12 cellular contexts compared by ENCODE assay signal in genomic region chr19:49120325-49120683, GRCh38. TPM values are rescaled to one million over a fixed set of nuclear protein-coding genes. Genes with fewer than 3 reads are reported as not detected.
DNase-seq lines count a peak whose midpoint lies in the region; ATAC-seq and TF ChIP-seq lines count a peak whose summit lies in the region.
"Had no signal": no experiment of that assay in that cellular context is flagged by ENCODE, and none has a peak within 500 bp of the region (broad histone marks: within the 10 kb centered on the region; RNA-seq: fewer than 3 reads in every experiment).

No MANE protein-coding gene starts in this region.

- H3K36me3 ChIP-seq in Caco-2 (ENCODE audit: control insufficient read depth, insufficient read depth, low read length), result no peaks in the 10 kb centered on the region
- no peaks in the 10 kb centered on the region for H3K36me3 ChIP-seq in mammary epithelial cell (ENCODE audit: insufficient read depth, low read length)
- no peaks in the 10 kb centered on the region for H3K36me3 ChIP-seq in neuron (ENCODE audit: insufficient read depth, low read length)
- H3K36me3 ChIP-seq: neutrophil had no signal

- POLR2A ChIA-PET in Caco-2 (lab: Charles Lee), result no interaction called here

- peaks cover 35% of the 10 kb centered on the region for H3K4me1 Mint-ChIP-seq in Caco-2 (ENCODE audit: low read depth, unreplicated experiment)

- H4K20me1 ChIP-seq in mammary epithelial cell (ENCODE audit: insufficient read depth, low read length), result no peaks in the 10 kb centered on the region

- dilution Hi-C loops in mammary epithelial cell (cut with HindIII; ENCODE audit: low sequenced_read_pairs), result no loop called here

- H3K4me2 ChIP-seq in mammary epithelial cell (ENCODE audit: insufficient read depth, low read depth, low read length), result peak overlapping the region; percentile 94

- CTCF ChIA-PET in Caco-2 (lab: Charles Lee), result interaction anchor here (1.2 to 1.5 kb wide), 4 partner anchors 8 to 78 kb away, joined by 4 to 9 read pairs (median 5); no protein-coding TSS in a partner anchor
- CTCF ChIA-PET in mammary epithelial cell (lab: Charles Lee; ENCODE audit: low non-redundant PET), result no interaction called here

- WGBS in mammary epithelial cell (ENCODE audit: low coverage, missing lambda C conversion rate), result 30% methylated on average over 10 of the region's 16 CpGs

- no peaks in the 10 kb centered on the region for H3K9me3 Mint-ChIP-seq in Caco-2 (ENCODE audit: unreplicated experiment)

- H3K4me3 ChIP-seq in Caco-2 (ENCODE audit: low read depth, low read length), result peak overlapping the region; percentile 88
- peak overlapping the region in 1 of 3 experiments; percentile 53 for H3K4me3 ChIP-seq in mammary epithelial cell (replicated peaks in 1 of 3; ENCODE audit: insufficient read depth in 1 of 3, low read depth in 2 of 3, low read length in 3 of 3)
- H3K4me3 ChIP-seq in neuron (ENCODE audit: low read length), result peak overlapping the region; percentile 89

- DNase-seq in Caco-2, result no peak
- peak; percentile 44 for DNase-seq in NCI-H69 (lab: John Stamatoyannopoulos, UW)
- no peak for DNase-seq in mammary epithelial cell
- no peak for DNase-seq in retina
- DNase-seq in NCI-H446 treated with DMSO at 0.1 percent for 48 hours (lab: John Stamatoyannopoulos, UW), result no peak
- DNase-seq in NCI-H1930 (lab: John Stamatoyannopoulos, UW), result no peak
- DNase-seq: GDM1, NCI-H1417 treated with DMSO at 0.1 percent for 48 hours had no signal

- H3K27me3 ChIP-seq in Caco-2 (replicated peaks; ENCODE audit: control insufficient read depth, insufficient read depth, low read length), result no peaks in the 10 kb centered on the region
- H3K27me3 ChIP-seq in mammary epithelial cell (ENCODE audit: insufficient read depth, low read length), result no peaks in the 10 kb centered on the region
- H3K27me3 ChIP-seq in neuron (ENCODE audit: insufficient read depth, low read length), result peaks cover 13% of the 10 kb centered on the region

- H3K36me3 Mint-ChIP-seq in Caco-2 (ENCODE audit: insufficient read depth, unreplicated experiment), result peaks cover 19% of the 10 kb centered on the region

- H3K4me1 ChIP-seq in Caco-2, result peaks cover 25% of the 10 kb centered on the region
- H3K4me1 ChIP-seq in mammary epithelial cell (ENCODE audit: insufficient read depth, low read length), result peaks cover 20% of the 10 kb centered on the region
- peaks cover 10% of the 10 kb centered on the region for H3K4me1 ChIP-seq in neuron (ENCODE audit: insufficient read depth, low read length)

- peak overlapping the region; percentile 94 for H3K4me3 Mint-ChIP-seq in Caco-2 (ENCODE audit: unreplicated experiment)

- H3K9me3 ChIP-seq in Caco-2 (no peaks in the 10 kb centered on the region), mammary epithelial cell (replicated peaks; ENCODE audit: insufficient read depth, low read length) (no peaks in the 10 kb centered on the region), neuron (ENCODE audit: low read length) (no peaks in the 10 kb centered on the region)
- H3K9me3 ChIP-seq: neutrophil had no signal

- no peak for ATAC-seq in HG03442 (IDR thresholded peaks at IDR 0.05; ENCODE audit: unreplicated experiment)

- no peak overlapping the region for H3K27ac Mint-ChIP-seq in Caco-2 (ENCODE audit: unreplicated experiment)

- H3K27me3 Mint-ChIP-seq in Caco-2 (ENCODE audit: insufficient read depth, unreplicated experiment), result peaks cover 4% of the 10 kb centered on the region

- intact Hi-C loops in Caco-2 (cut with micrococcal nuclease; ENCODE audit: unreplicated experiment), result no loop called here
- intact Hi-C loops in mammary epithelial cell (cut with micrococcal nuclease), result no loop called here

- peak overlapping the region; percentile 83 for H2AFZ ChIP-seq in mammary epithelial cell (ENCODE audit: low read depth, low read length)
- peak overlapping the region; percentile 69 for H2AFZ ChIP-seq in neuron (ENCODE audit: low read depth, low read length)

- TF ChIP-seq CTCF in Caco-2 (IDR thresholded peaks at IDR 0.05; ENCODE audit: insufficient read depth in 1 of 2, low read depth in 1 of 2, low read length in 1 of 2, severe bottlenecking in 1 of 2, unreplicated experiment in 1 of 2), result no peak
- TF ChIP-seq CTCF in mammary epithelial cell (conservative IDR thresholded peaks at IDR 0.05 in 1 of 2, IDR thresholded peaks at IDR 0.05 in 1 of 2; ENCODE audit: extremely low read depth in 1 of 2, insufficient read depth in 1 of 2, low read depth in 1 of 2, low read length in 2 of 2), result no peak

- BruUV-seq in Caco-2 (replicated peaks; lab: Mats Ljungman, UMichigan) (no TSS peak), mammary epithelial cell (replicated peaks; lab: Mats Ljungman, UMichigan) (no TSS peak)

- H3K79me2 ChIP-seq in mammary epithelial cell (ENCODE audit: insufficient read depth, low read length), result no peaks in the 10 kb centered on the region

- no peak overlapping the region for H3K27ac ChIP-seq in mammary epithelial cell (ENCODE audit: insufficient read depth, low read depth, low read length)
- H3K27ac ChIP-seq: neutrophil had no signal

- no peak overlapping the region for H3K9ac ChIP-seq in mammary epithelial cell (ENCODE audit: insufficient read depth, low read length)

- in situ Hi-C loops in mammary epithelial cell (cut with MboI; ENCODE audit: low sequenced_read_pairs in 2 of 2), result no loop called here

RNA-seq across cellular contexts. Expression of gene PPFIA3, which starts 1.0 kb away (rescaled TPM):
- total RNA-seq in Caco-2 (2022), result 11.8 and 12.7 TPM in 2 replicates
- 1 to 10 TPM; 1.0 to 5.4 TPM for total RNA-seq in mammary epithelial cell
- 2.4 TPM for polyA plus RNA-seq in mammary epithelial cell
- not detected for polyA minus RNA-seq in mammary epithelial cell

RNA-seq across cellular contexts. Expression of gene C19orf73, which starts 1.4 kb away (rescaled TPM):
- 1.7 and 2.1 TPM in 2 replicates for total RNA-seq in Caco-2 (2022)
- 1 to 10 TPM in 1 of 2 donors, under 1 TPM in 1; 0.67 to 2.0 TPM for total RNA-seq in mammary epithelial cell
- 0.84 TPM for polyA plus RNA-seq in mammary epithelial cell
- polyA minus RNA-seq in mammary epithelial cell, result not detected
- total RNA-seq: fibroblast of villous mesenchyme had no signal

RNA-seq across cellular contexts. Expression of gene LIN7B, which starts 6.1 kb away (rescaled TPM):
- total RNA-seq in Caco-2 (2022) (11.8 and 12.7 TPM in 2 replicates), mammary epithelial cell (1 to 10 TPM; 3.6 to 3.8 TPM)
- 1.5 TPM for polyA plus RNA-seq in mammary epithelial cell
- polyA minus RNA-seq in mammary epithelial cell, result not detected

RNA-seq across cellular contexts. Expression of gene HRC, which starts 34.9 kb away (rescaled TPM):
- not detected in 2 replicates for total RNA-seq in Caco-2 (2022)
- total RNA-seq in mammary epithelial cell, result not detected
- not detected for polyA plus RNA-seq in mammary epithelial cell
- polyA minus RNA-seq in mammary epithelial cell, result not detected

RNA-seq across cellular contexts. Expression of gene SNRNP70, which starts 35.1 kb away (rescaled TPM):
- total RNA-seq in Caco-2 (2022) (251 and 259 TPM in 2 replicates), mammary epithelial cell (100 to 1,000 TPM in 1 of 2 donors, 10 to 100 TPM in 1; 98.5 to 183 TPM)
- 106 TPM for polyA plus RNA-seq in mammary epithelial cell
- 59.4 TPM for polyA minus RNA-seq in mammary epithelial cell
